In the genomic region with DNA sequence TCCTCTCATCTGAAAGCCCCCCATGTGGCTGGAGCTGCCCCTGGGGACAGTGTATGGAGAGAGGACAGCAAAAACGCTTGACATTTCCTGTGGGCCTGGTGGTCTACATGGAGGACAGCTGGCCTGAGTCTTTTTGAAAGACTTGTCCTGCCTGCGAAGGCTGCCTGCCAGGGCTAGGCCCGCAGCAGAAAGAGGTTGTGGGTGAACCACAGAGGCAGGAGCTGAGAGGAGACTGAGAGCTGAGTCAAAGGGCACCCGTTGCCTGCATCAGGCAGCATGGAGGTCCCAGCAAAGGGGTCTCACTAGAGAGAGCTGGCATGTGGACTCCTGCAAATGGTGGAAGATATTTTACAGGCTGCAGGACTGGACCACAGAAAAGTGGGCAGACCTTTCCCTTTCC, we compare ENCODE assay signal across 16 cellular contexts.
DNase-seq lines count a peak whose midpoint lies in the region; ATAC-seq lines count a peak whose summit lies in the region.
"Had no signal": no experiment of that assay in that cellular context is flagged by ENCODE, and none has a peak within 500 bp of the region (broad histone marks: within the 10 kb centered on the region; RNA-seq: fewer than 3 reads in every experiment).

No MANE protein-coding gene starts in this region.

- H3K4me3 Mint-ChIP-seq in CD8-positive, alpha-beta memory T cell: no peak overlapping the region
- H3K4me3 Mint-ChIP-seq in T-helper 17 cell (peak overlapping the region; percentile 36), memory B cell (no peak overlapping the region)
- H3K4me3 Mint-ChIP-seq: B cell had no signal

- H3K27ac ChIP-seq in CD8-positive, alpha-beta memory T cell (ENCODE audit: low read depth, low read length): no peak overlapping the region

- peaks cover 49 to 77% (median 75%) of the 10 kb centered on the region in 3 donors for H3K4me1 Mint-ChIP-seq in CD8-positive, alpha-beta memory T cell
- peaks cover 42% of the 10 kb centered on the region for H3K4me1 Mint-ChIP-seq in T-helper 17 cell
- peaks cover 30% of the 10 kb centered on the region for H3K4me1 Mint-ChIP-seq in memory B cell

- CTCF ChIA-PET in CD8-positive, alpha-beta memory T cell (lab: Charles Lee): interaction anchor here (0.7 to 1.1 kb wide), 2 partner anchors 18 to 116 kb away, joined by 3 to 4 read pairs; no protein-coding TSS in a partner anchor

- peaks cover 8% of the 10 kb centered on the region for H3K4me1 ChIP-seq in CD8-positive, alpha-beta memory T cell (ENCODE audit: insufficient read depth, low read length)

- H3K27ac Mint-ChIP-seq in CD8-positive, alpha-beta memory T cell: peak overlapping the region in 7 of 8 donors; percentile 35 to 75 (median 57)
- H3K27ac Mint-ChIP-seq in T-helper 17 cell (peak overlapping the region; percentile 60), memory B cell (peak overlapping the region; percentile 59)
- H3K27ac Mint-ChIP-seq: B cell had no signal

- H3K36me3 ChIP-seq in CD8-positive, alpha-beta memory T cell (ENCODE audit: insufficient read depth, low read length): no peaks in the 10 kb centered on the region

- no peaks in the 10 kb centered on the region for H3K9me3 ChIP-seq in CD8-positive, alpha-beta memory T cell (ENCODE audit: low read length)
- H3K9me3 ChIP-seq in T-helper 17 cell (ENCODE audit: control insufficient read depth, low read length, poor library complexity, severe bottlenecking): no peaks in the 10 kb centered on the region

- H3K27me3 ChIP-seq in CD8-positive, alpha-beta memory T cell (ENCODE audit: insufficient read depth, low read length, poor library complexity, severe bottlenecking): no peaks in the 10 kb centered on the region

- no peaks in the 10 kb centered on the region for H3K27me3 Mint-ChIP-seq in CD8-positive, alpha-beta memory T cell
- no peaks in the 10 kb centered on the region for H3K27me3 Mint-ChIP-seq in T-helper 17 cell
- H3K27me3 Mint-ChIP-seq in memory B cell: no peaks in the 10 kb centered on the region
- H3K27me3 Mint-ChIP-seq: B cell had no signal

- ATAC-seq in T-helper 17 cell (no peak), memory B cell (ENCODE audit: low read depth) (no peak), GM19035 (IDR thresholded peaks at IDR 0.05; ENCODE audit: unreplicated experiment) (no peak)
- ATAC-seq in stimulated activated naive CD8-positive, alpha-beta T cell treated with anti-CD3 and anti-CD28 coated beads, Interleukin-15, Interleukin-2, amounts not matched to agents 100 U/mL and 50 U/mL, for 24 hours: peak; percentile 40
- ATAC-seq: HepG2 had no signal

- no peaks in the 10 kb centered on the region for H3K9me3 Mint-ChIP-seq in CD8-positive, alpha-beta memory T cell
- H3K9me3 Mint-ChIP-seq in memory B cell: no peaks in the 10 kb centered on the region

- peaks cover 0 to 1% (median 1%) of the 10 kb centered on the region in 3 donors for H3K36me3 Mint-ChIP-seq in CD8-positive, alpha-beta memory T cell
- H3K36me3 Mint-ChIP-seq in T-helper 17 cell (ENCODE audit: low read depth) (peaks cover 4% of the 10 kb centered on the region), memory B cell (peaks cover 8% of the 10 kb centered on the region)

- no peak overlapping the region for H3K4me3 ChIP-seq in CD8-positive, alpha-beta memory T cell (ENCODE audit: low read length)

- DNase-seq in CD8-positive, alpha-beta memory T cell: no peak
- DNase-seq in T-helper 17 cell (no peak), memory B cell (ENCODE audit: low spot score in 2 of 2) (no peak), NCI-H1436 treated with DMSO at 0.1 percent for 48 hours (lab: John Stamatoyannopoulos, UW) (no peak), NCI-H526 (lab: John Stamatoyannopoulos, UW) (no peak)
- no peak for DNase-seq in stimulated activated naive CD8-positive, alpha-beta T cell treated with anti-CD3 and anti-CD28 coated beads, Interleukin-15, Interleukin-2, amounts not matched to agents 100 U/mL and 50 U/mL, for 24 hours
- DNase-seq: H7, Karpas-422, NCI-H1105 treated with DMSO at 0.1 percent for 48 hours, NCI-H1930, NCI-H2171 treated with DMSO at 0.1 percent for 48 hours, NCI-H82, SHP77 treated with DMSO at 0.1 percent for 48 hours had no signal

- POLR2A ChIA-PET in CD8-positive, alpha-beta memory T cell (lab: Charles Lee): no interaction called here
